ENCODE assay signal across 10 cellular contexts in genomic region chr4:147480891-147481576, GRCh38. TPM values are rescaled to one million over a fixed set of nuclear protein-coding genes. Genes with fewer than 3 reads are reported as not detected.
DNase-seq lines count a peak whose midpoint lies in the region; ATAC-seq, FAIRE-seq and TF ChIP-seq lines count a peak whose summit lies in the region.
"Had no signal": no experiment of that assay in that cellular context is flagged by ENCODE, and none has a peak within 500 bp of the region (broad histone marks: within the 10 kb centered on the region; RNA-seq: fewer than 3 reads in every experiment).

Gene EDNRA, plus strand, starts transcription at chr4:147481097. Its CDS starts 4,585 bp downstream, at chr4:147485682.

- intact Hi-C loops in pancreas (cut with DNase I): no loop called here

- peak within 1 kb of the TSS; percentile 91 for H3K4me3 Mint-ChIP-seq in glutamatergic neuron (ENCODE audit: unreplicated experiment)

- WGBS in pancreas, 2 donors: 1% methylated on average over 64 to 68 of the region's 68 CpGs

- TF ChIP-seq POLR2A in GM18505 (IDR thresholded peaks at IDR 0.05; ENCODE audit: borderline replicate concordance, extremely low read depth, insufficient read depth, insufficient read length): no peak

- FAIRE-seq in pancreas (lab: Jason Lieb, UNC): no peak

- peak in 3 of 4 donors; percentile 49 to 73 (median 60) for ATAC-seq in pancreas
- no peak for ATAC-seq in GM18505 (IDR thresholded peaks at IDR 0.05; ENCODE audit: unreplicated experiment)

- TF ChIP-seq CTCF in glutamatergic neuron (IDR thresholded peaks at IDR 0.05; ENCODE audit: partially characterized antibody, unreplicated experiment) (no peak), pancreas (IDR thresholded peaks at IDR 0.05) (no peak)

- H3K9me3 Mint-ChIP-seq in glutamatergic neuron (ENCODE audit: unreplicated experiment): peaks cover 1% of the 10 kb centered on the region

- H3K36me3 Mint-ChIP-seq in glutamatergic neuron (ENCODE audit: unreplicated experiment): no peaks in the 10 kb centered on the region

- H3K27me3 ChIP-seq in BLaER1 (no peaks in the 10 kb centered on the region), SJCRH30 (peaks cover 12% of the 10 kb centered on the region), pancreas (no peaks in the 10 kb centered on the region)

- H4K20me1 ChIP-seq in BLaER1: no peaks in the 10 kb centered on the region

- peak within 1 kb of the TSS; percentile 10; the same call in 1 of the 2 replicates for H3K4me2 ChIP-seq in BLaER1

- H3K4me3 ChIP-seq in BLaER1 (no peak within 1 kb of the TSS), SJCRH30 (peak within 1 kb of the TSS; percentile 58), pancreas (peak within 1 kb of the TSS in 2 of 4 donors; percentile 8 to 45)

- H3K4me1 ChIP-seq in BLaER1 (peaks cover 13% of the 10 kb centered on the region), SJCRH30 (no peaks in the 10 kb centered on the region; the same call in 1 of the 2 replicates), pancreas (no peaks in the 10 kb centered on the region)

- no peak within 1 kb of the TSS for H3K27ac Mint-ChIP-seq in glutamatergic neuron (ENCODE audit: unreplicated experiment)

- peaks cover 24% of the 10 kb centered on the region for H3K9me3 ChIP-seq in BLaER1
- no peaks in the 10 kb centered on the region for H3K9me3 ChIP-seq in SJCRH30 (replicated peaks)
- H3K9me3 ChIP-seq in pancreas: no peaks in the 10 kb centered on the region

- no peak within 1 kb of the TSS for H3K9ac ChIP-seq in BLaER1

- H3K36me3 ChIP-seq in BLaER1: no peaks in the 10 kb centered on the region
- H3K36me3 ChIP-seq in SJCRH30: no peaks in the 10 kb centered on the region
- H3K36me3 ChIP-seq in pancreas: no peaks in the 10 kb centered on the region

- DNase-seq in SJCRH30 (peak; percentile 20 to 36), glutamatergic neuron (peak; percentile 67), pancreas (peak in 2 of 6 donors; percentile 48 to 61), NCI-H82 (lab: John Stamatoyannopoulos, UW) (no peak), kidney glomerular epithelial cell (lab: John Stamatoyannopoulos, UW) (no peak), AML-193 (lab: John Stamatoyannopoulos, UW) (no peak)
- DNase-seq: NCI-H2029 had no signal

- no peaks in the 10 kb centered on the region for H3K4me1 Mint-ChIP-seq in glutamatergic neuron (ENCODE audit: low read depth, unreplicated experiment)

- H3K27me3 Mint-ChIP-seq in glutamatergic neuron (ENCODE audit: unreplicated experiment): peaks cover 7% of the 10 kb centered on the region

- no peak within 1 kb of the TSS for H3K27ac ChIP-seq in BLaER1
- H3K27ac ChIP-seq in SJCRH30: no peak within 1 kb of the TSS
- peak within 1 kb of the TSS in 1 of 4 donors; percentile 8 for H3K27ac ChIP-seq in pancreas

RNA-seq across cellular contexts. Expression of gene EDNRA, which starts in this region (rescaled TPM):
- total RNA-seq in SJCRH30 (2014; rRNA removed; shearing (Covaris generic)): 1.1 TPM in 2 replicates
- not detected for total RNA-seq in glutamatergic neuron (ENCODE audit: unreplicated experiment)
- 1 to 10 TPM in 2 of 6 donors, under 1 TPM in 4; 0.28 to 4.6 (median 0.53) TPM for total RNA-seq in pancreas
- polyA plus RNA-seq in pancreas: under 1 TPM; 0.23 to 0.73 TPM
- total RNA-seq: dermis microvascular lymphatic vessel endothelial cell had no signal

Comparison
In these comparisons a context has a peak if more than half of its experiments do, and no peak if none do; other contexts are left out.
1. Peak in DNase-seq in glutamatergic neuron; RNA of the gene not detected or under 1 TPM.
2. DNase-seq: peak in SJCRH30 (2 of 2); none in NCI-H82 (single experiment), kidney glomerular epithelial cell (single experiment) and AML-193 (0 of 2).